Comparison of ENCODE assay signal across 17 cellular contexts in the genomic region with DNA sequence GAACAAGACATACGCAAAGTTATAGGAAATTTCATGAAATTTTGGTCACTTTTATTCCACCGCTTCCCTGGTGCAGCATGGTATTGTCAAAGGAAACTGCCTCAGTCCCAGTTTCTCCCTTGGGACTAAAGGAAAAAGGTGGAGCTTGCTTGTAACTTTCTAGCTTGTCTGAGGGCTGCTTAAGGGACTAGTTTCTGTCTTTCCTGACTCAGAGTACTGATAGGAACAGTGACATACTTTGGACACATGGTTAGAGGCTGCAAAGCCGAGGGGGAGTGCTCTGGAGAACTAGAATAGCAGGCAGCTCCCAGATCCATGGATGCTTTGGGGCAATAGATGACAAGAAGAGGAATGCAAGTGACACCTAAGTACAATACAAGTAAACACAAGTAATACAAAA.
DNase-seq lines count a peak whose midpoint lies in the region; ATAC-seq and TF ChIP-seq lines count a peak whose summit lies in the region.
"Had no signal": no experiment of that assay in that cellular context is flagged by ENCODE, and none has a peak within 500 bp of the region (broad histone marks: within the 10 kb centered on the region; RNA-seq: fewer than 3 reads in every experiment).

No MANE protein-coding gene starts in this region.

- POLR2A ChIA-PET in activated CD4-positive, alpha-beta memory T cell treated with anti-CD3 and anti-CD28 coated beads for 36 hours (lab: Charles Lee), result interaction anchor here (0.8 kb wide), 2 partner anchors 111 to 179 kb away, joined by 4 to 8 read pairs; no protein-coding TSS in a partner anchor
- POLR2A ChIA-PET in activated CD4-positive, alpha-beta memory T cell treated with anti-CD3 and anti-CD28 coated beads, Interleukin-2, amount 10 ng/mL, durations not matched to agents 7 days and 5 days (lab: Charles Lee), result interaction anchor here (0.7 to 1.7 kb wide), 3 partner anchors 26 to 237 kb away, joined by 3 read pairs; no protein-coding TSS in a partner anchor
- POLR2A ChIA-PET in T-cell (lab: Charles Lee), result no interaction called here

- no peak overlapping the region for H3K4me3 ChIP-seq in trophoblast cell (ENCODE audit: low read depth, low read length)
- H3K4me3 ChIP-seq in left lung, result no peak overlapping the region
- H3K4me3 ChIP-seq: body of pancreas, esophagus squamous epithelium had no signal

- no peak overlapping the region for H4K12ac ChIP-seq in trophoblast cell (ENCODE audit: low read depth, low read length)

- H3K36me3 Mint-ChIP-seq in activated CD4-positive, alpha-beta memory T cell treated with anti-CD3 and anti-CD28 coated beads for 36 hours, result peaks cover 78% of the 10 kb centered on the region
- peaks cover 84% of the 10 kb centered on the region for H3K36me3 Mint-ChIP-seq in activated CD4-positive, alpha-beta memory T cell treated with anti-CD3 and anti-CD28 coated beads, Interleukin-2, amount 10 ng/mL, durations not matched to agents 7 days and 5 days (ENCODE audit: low read depth)
- peaks cover 80% of the 10 kb centered on the region for H3K36me3 Mint-ChIP-seq in T-cell
- H3K36me3 Mint-ChIP-seq in central memory CD8-positive, alpha-beta T cell (ENCODE audit: insufficient read depth), result peaks cover 45% of the 10 kb centered on the region

- ATAC-seq in T-cell (replicated peaks in 1 of 4), result no peak
- ATAC-seq in central memory CD8-positive, alpha-beta T cell (replicated peaks; ENCODE audit: extremely low read depth, poor library complexity, severe bottlenecking), result no peak
- no peak for ATAC-seq in left lung
- ATAC-seq in HG03196 (IDR thresholded peaks at IDR 0.05; ENCODE audit: unreplicated experiment), result no peak
- ATAC-seq: body of pancreas, right cardiac atrium had no signal

- H3K4me1 Mint-ChIP-seq in activated CD4-positive, alpha-beta memory T cell treated with anti-CD3 and anti-CD28 coated beads for 36 hours (ENCODE audit: low read depth), result peaks cover 47% of the 10 kb centered on the region
- H3K4me1 Mint-ChIP-seq in activated CD4-positive, alpha-beta memory T cell treated with anti-CD3 and anti-CD28 coated beads, Interleukin-2, amount 10 ng/mL, durations not matched to agents 7 days and 5 days, result peaks cover 21% of the 10 kb centered on the region
- H3K4me1 Mint-ChIP-seq in T-cell, result peaks cover 40 to 54% (median 41%) of the 10 kb centered on the region in 3 donors
- H3K4me1 Mint-ChIP-seq in central memory CD8-positive, alpha-beta T cell, result peaks cover 28% of the 10 kb centered on the region

- CTCF ChIA-PET in activated CD4-positive, alpha-beta memory T cell treated with anti-CD3 and anti-CD28 coated beads for 36 hours (lab: Charles Lee), result interaction anchor here (0.9 to 1.3 kb wide), 2 partner anchors 14 to 16 kb away, joined by 3 to 7 read pairs; no protein-coding TSS in a partner anchor
- CTCF ChIA-PET in activated CD4-positive, alpha-beta memory T cell treated with anti-CD3 and anti-CD28 coated beads, Interleukin-2, amount 10 ng/mL, durations not matched to agents 7 days and 5 days (lab: Charles Lee), result no interaction called here
- CTCF ChIA-PET in T-cell (lab: Charles Lee), result interaction anchor here (0.6 to 0.7 kb wide), 4 partner anchors 19 to 242 kb away, joined by 3 to 7 read pairs (median 3); no protein-coding TSS in a partner anchor

- H3K36me3 ChIP-seq in trophoblast cell (ENCODE audit: control insufficient read depth in 1 of 2, insufficient read depth in 2 of 2, low read length in 2 of 2) (peaks cover 3 to 6% of the 10 kb centered on the region in 2 experiments), left lung (peaks cover 0 to 52% of the 10 kb centered on the region in 2 donors)

- H3K27ac ChIP-seq in trophoblast cell (ENCODE audit: low read depth, low read length), result no peak overlapping the region
- H3K27ac ChIP-seq in left lung, result no peak overlapping the region
- H3K27ac ChIP-seq: body of pancreas, esophagus squamous epithelium had no signal

- no CpG with 5 or more reads among the region's 3 CpGs for WGBS in trophoblast cell (ENCODE audit: extremely low coverage, insufficient coverage, insufficient read length)

- intact Hi-C loops in activated CD4-positive, alpha-beta memory T cell treated with anti-CD3 and anti-CD28 coated beads for 36 hours (cut with micrococcal nuclease), result no loop called here
- intact Hi-C loops in left lung (cut with DNase I), result no loop called here

- H3K79me1 ChIP-seq in trophoblast cell (ENCODE audit: low read length), result no peaks in the 10 kb centered on the region

- no peak overlapping the region for H4K91ac ChIP-seq in trophoblast cell (ENCODE audit: low read depth, low read length)

- TF ChIP-seq CTCF in left lung (IDR thresholded peaks at IDR 0.05) (no peak), GM20000 (IDR thresholded peaks at IDR 0.05; ENCODE audit: extremely low read depth, missing control alignments) (no peak)

- no peak overlapping the region for H3K23ac ChIP-seq in trophoblast cell (ENCODE audit: low read length)

- H3K9me3 Mint-ChIP-seq in activated CD4-positive, alpha-beta memory T cell treated with anti-CD3 and anti-CD28 coated beads for 36 hours, result peaks cover 21% of the 10 kb centered on the region
- H3K9me3 Mint-ChIP-seq in activated CD4-positive, alpha-beta memory T cell treated with anti-CD3 and anti-CD28 coated beads, Interleukin-2, amount 10 ng/mL, durations not matched to agents 7 days and 5 days, result peaks cover 8% of the 10 kb centered on the region
- peaks cover 5 to 18% (median 11%) of the 10 kb centered on the region in 3 donors for H3K9me3 Mint-ChIP-seq in T-cell
- H3K9me3 Mint-ChIP-seq in central memory CD8-positive, alpha-beta T cell, result peaks cover 5% of the 10 kb centered on the region

- no peak overlapping the region for H2BK120ac ChIP-seq in trophoblast cell (ENCODE audit: insufficient read depth, low read length, poor library complexity)

- H3K4me2 ChIP-seq in trophoblast cell (ENCODE audit: low read length), result no peak overlapping the region

- H4K8ac ChIP-seq in trophoblast cell (ENCODE audit: low read depth, low read length), result no peak overlapping the region

- H2AK5ac ChIP-seq in trophoblast cell (ENCODE audit: low read length), result no peak overlapping the region

- no peak for DNase-seq in activated CD4-positive, alpha-beta memory T cell treated with anti-CD3 and anti-CD28 coated beads for 36 hours
- no peak for DNase-seq in activated CD4-positive, alpha-beta memory T cell treated with anti-CD3 and anti-CD28 coated beads, Interleukin-2, amount 10 ng/mL, durations not matched to agents 7 days and 5 days
- DNase-seq in T-cell (no peak), trophoblast cell (peak; percentile 17 to 50), left lung (no peak), GM20000 (ENCODE audit: low spot score) (no peak)
- no peak for DNase-seq in central memory CD8-positive, alpha-beta T cell (ENCODE audit: low spot score in 2 of 2)
- DNase-seq: activated CD4-positive, CD25-positive, alpha-beta regulatory T cell treated with anti-CD3 and anti-CD28 coated beads, Interleukin-2, amount 50 U/mL, for 72 hours; body of pancreas; esophagus squamous epithelium; GOT3; NCI-H1092; NCI-H187 treated with DMSO at 0.1 percent for 48 hours; right cardiac atrium; stimulated activated CD4-positive, alpha-beta T cell treated with anti-CD3 and anti-CD28 coated beads, Interleukin-12 subunit alpha, Interleukin-12 subunit beta, amount 100 ng/mL, for 4 hours; stimulated activated CD4-positive, alpha-beta T cell treated with anti-CD3 and anti-CD28 coated beads, Interleukin-4, amount 100 ng/mL, for 4 hours had no signal

- H2AFZ ChIP-seq in trophoblast cell (ENCODE audit: insufficient read depth, low read length, poor library complexity), result no peak overlapping the region

- no peak overlapping the region for H3K4me3 Mint-ChIP-seq in activated CD4-positive, alpha-beta memory T cell treated with anti-CD3 and anti-CD28 coated beads for 36 hours
- no peak overlapping the region for H3K4me3 Mint-ChIP-seq in activated CD4-positive, alpha-beta memory T cell treated with anti-CD3 and anti-CD28 coated beads, Interleukin-2, amount 10 ng/mL, durations not matched to agents 7 days and 5 days
- no peak overlapping the region for H3K4me3 Mint-ChIP-seq in T-cell
- no peak overlapping the region for H3K4me3 Mint-ChIP-seq in central memory CD8-positive, alpha-beta T cell

- no peaks in the 10 kb centered on the region for H3K27me3 Mint-ChIP-seq in activated CD4-positive, alpha-beta memory T cell treated with anti-CD3 and anti-CD28 coated beads for 36 hours
- no peaks in the 10 kb centered on the region for H3K27me3 Mint-ChIP-seq in activated CD4-positive, alpha-beta memory T cell treated with anti-CD3 and anti-CD28 coated beads, Interleukin-2, amount 10 ng/mL, durations not matched to agents 7 days and 5 days
- no peaks in the 10 kb centered on the region for H3K27me3 Mint-ChIP-seq in T-cell
- no peaks in the 10 kb centered on the region for H3K27me3 Mint-ChIP-seq in central memory CD8-positive, alpha-beta T cell

- peak overlapping the region; percentile 35 for H3K27ac Mint-ChIP-seq in activated CD4-positive, alpha-beta memory T cell treated with anti-CD3 and anti-CD28 coated beads for 36 hours
- H3K27ac Mint-ChIP-seq in activated CD4-positive, alpha-beta memory T cell treated with anti-CD3 and anti-CD28 coated beads, Interleukin-2, amount 10 ng/mL, durations not matched to agents 7 days and 5 days, result no peak overlapping the region
- peak overlapping the region; percentile 60 to 79 for H3K27ac Mint-ChIP-seq in T-cell
- peak overlapping the region; percentile 26 for H3K27ac Mint-ChIP-seq in central memory CD8-positive, alpha-beta T cell (ENCODE audit: low read depth)

- no peak overlapping the region for H3K4ac ChIP-seq in trophoblast cell (ENCODE audit: low read depth, low read length)

- H3K14ac ChIP-seq in trophoblast cell (ENCODE audit: low read length), result no peak overlapping the region

- H3K79me2 ChIP-seq in trophoblast cell (ENCODE audit: control insufficient read depth, insufficient read depth, low read length, poor library complexity), result no peaks in the 10 kb centered on the region

- no peak overlapping the region for H3K9ac ChIP-seq in trophoblast cell (ENCODE audit: low read length)

- no peak overlapping the region for H3K18ac ChIP-seq in trophoblast cell (ENCODE audit: low read length)

- H3K4me1 ChIP-seq in trophoblast cell (ENCODE audit: control insufficient read depth in 1 of 2, insufficient read depth in 2 of 2, low read length in 2 of 2) (peaks cover 0 to 1% of the 10 kb centered on the region in 2 experiments), left lung (no peaks in the 10 kb centered on the region)
- H3K4me1 ChIP-seq: body of pancreas, esophagus squamous epithelium had no signal

- H3K27me3 ChIP-seq in trophoblast cell (ENCODE audit: insufficient read depth, low read length) (no peaks in the 10 kb centered on the region), left lung (no peaks in the 10 kb centered on the region)
- H3K27me3 ChIP-seq: body of pancreas, esophagus squamous epithelium had no signal

- H2BK5ac ChIP-seq in trophoblast cell (ENCODE audit: low read depth, low read length, poor library complexity), result no peak overlapping the region

- H3K9me3 ChIP-seq in trophoblast cell (ENCODE audit: insufficient read depth, low read depth, low read length) (no peaks in the 10 kb centered on the region), left lung (peaks cover 0 to 20% of the 10 kb centered on the region in 2 donors)
- H3K9me3 ChIP-seq: body of pancreas had no signal

- H2BK12ac ChIP-seq in trophoblast cell (ENCODE audit: low read length), result no peak overlapping the region

Comparison
In these comparisons a context has a peak if more than half of its experiments do, and no peak if none do; other contexts are left out.
1. DNase-seq: peak in trophoblast cell (2 of 2); none in activated CD4-positive, alpha-beta memory T cell treated with anti-CD3 and anti-CD28 coated beads for 36 hours (single experiment), activated CD4-positive, alpha-beta memory T cell treated with anti-CD3 and anti-CD28 coated beads, Interleukin-2, amount 10 ng/mL, durations not matched to agents 7 days and 5 days (single experiment), T-cell (0 of 34), central memory CD8-positive, alpha-beta T cell (0 of 2), left lung (0 of 2) and GM20000 (single experiment).
2. POLR2A ChIA-PET loops: an anchor here in activated CD4-positive, alpha-beta memory T cell treated with anti-CD3 and anti-CD28 coated beads for 36 hours (0.8 kb wide) and activated CD4-positive, alpha-beta memory T cell treated with anti-CD3 and anti-CD28 coated beads, Interleukin-2, amount 10 ng/mL, durations not matched to agents 7 days and 5 days (0.7 to 1.7 kb wide); none called in T-cell.